In genomic region chr1:234844479-234845031, GRCh38 we compare ENCODE assay signal across 10 cellular contexts.
DNase-seq lines count a peak whose midpoint lies in the region; ATAC-seq and TF ChIP-seq lines count a peak whose summit lies in the region.
"Had no signal": no experiment of that assay in that cellular context is flagged by ENCODE, and none has a peak within 500 bp of the region (broad histone marks: within the 10 kb centered on the region; RNA-seq: fewer than 3 reads in every experiment).

No MANE protein-coding gene starts in this region.

- H3K27ac ChIP-seq in heart left ventricle (peak overlapping the region in 7 of 12 donors; percentile 13 to 85 (median 53)), Panc1 (ENCODE audit: low read length) (peak overlapping the region; percentile 78), endodermal cell (ENCODE audit: low read depth, low read length) (no peak overlapping the region), thymus (ENCODE audit: low read depth) (peak overlapping the region; percentile 25), colonic mucosa (no peak overlapping the region)
- H3K27ac ChIP-seq: SK-N-MC had no signal

- H3K9me3 Mint-ChIP-seq in endodermal cell = peaks cover 9% of the 10 kb centered on the region

- H3K27me3 ChIP-seq in heart left ventricle = no peaks in the 10 kb centered on the region
- H3K27me3 ChIP-seq in Panc1 (ENCODE audit: control insufficient read depth, insufficient read depth, low read length) = no peaks in the 10 kb centered on the region
- no peaks in the 10 kb centered on the region for H3K27me3 ChIP-seq in endodermal cell (ENCODE audit: control insufficient read depth, insufficient read depth, low read length, poor library complexity, severe bottlenecking)
- H3K27me3 ChIP-seq in thymus (ENCODE audit: control insufficient read depth, insufficient read depth) = no peaks in the 10 kb centered on the region
- H3K27me3 ChIP-seq in colonic mucosa = no peaks in the 10 kb centered on the region

- no peaks in the 10 kb centered on the region for H3K4me1 Mint-ChIP-seq in endodermal cell

- H3K4me3 ChIP-seq in heart left ventricle (no peak overlapping the region), Panc1 (ENCODE audit: low read depth in 2 of 2, low read length in 2 of 2) (no peak overlapping the region), endodermal cell (ENCODE audit: low read length) (no peak overlapping the region), thymus (ENCODE audit: low read length) (no peak overlapping the region), colonic mucosa (no peak overlapping the region)
- H3K4me3 ChIP-seq: SK-N-MC had no signal

- no peaks in the 10 kb centered on the region for H3K36me3 Mint-ChIP-seq in endodermal cell (ENCODE audit: low read depth)

- ATAC-seq in heart left ventricle (peak in 3 of 4 donors; percentile 29 to 76 (median 57)), Right ventricle myocardium superior (ENCODE audit: poor library complexity) (no peak), Panc1 (no peak)

- in situ Hi-C loops in Panc1 (cut with HindIII; ENCODE audit: low pct_unique_long_range_greater_than_20kb, low sequenced_read_pairs) = no loop called here

- intact Hi-C loops in heart left ventricle (cut with DNase I) = no loop called here
- intact Hi-C loops in Right ventricle myocardium superior (cut with DNase I) = loop anchor here (10.0 kb wide), 1 partner anchor 350 kb away; no protein-coding TSS in a partner anchor
- intact Hi-C loops in Panc1 (cut with micrococcal nuclease; ENCODE audit: unreplicated experiment) = no loop called here
- intact Hi-C loops in colonic mucosa (cut with DNase I) = no loop called here

- no peaks in the 10 kb centered on the region for H3K9me3 ChIP-seq in heart left ventricle
- no peaks in the 10 kb centered on the region for H3K9me3 ChIP-seq in Panc1 (ENCODE audit: control insufficient read depth, insufficient read depth, low read depth, low read length)
- H3K9me3 ChIP-seq in endodermal cell (ENCODE audit: control insufficient read depth, low read length) = peaks cover 12% of the 10 kb centered on the region
- no peaks in the 10 kb centered on the region for H3K9me3 ChIP-seq in thymus (ENCODE audit: control insufficient read depth)
- H3K9me3 ChIP-seq in colonic mucosa = no peaks in the 10 kb centered on the region

- no peaks in the 10 kb centered on the region for H3K36me3 ChIP-seq in heart left ventricle
- H3K36me3 ChIP-seq in Panc1 (ENCODE audit: control insufficient read depth, insufficient read depth, low read length) = no peaks in the 10 kb centered on the region
- H3K36me3 ChIP-seq in endodermal cell (ENCODE audit: control insufficient read depth, insufficient read depth, low read length) = no peaks in the 10 kb centered on the region
- H3K36me3 ChIP-seq in thymus (ENCODE audit: control insufficient read depth, insufficient read depth) = no peaks in the 10 kb centered on the region
- H3K36me3 ChIP-seq in colonic mucosa = no peaks in the 10 kb centered on the region

- POLR2A ChIA-PET in Panc1 (lab: Charles Lee) = no interaction called here

- CTCF ChIA-PET in Panc1 (lab: Charles Lee) = interaction anchor here (0.6 to 0.7 kb wide), 2 partner anchors 33 to 248 kb away, joined by 3 to 5 read pairs; no protein-coding TSS in a partner anchor

- no peak overlapping the region for H3K9ac ChIP-seq in endodermal cell (ENCODE audit: extremely low read depth, low read length, poor library complexity, severe bottlenecking)
- H3K9ac ChIP-seq in colonic mucosa (ENCODE audit: low read depth in 2 of 2, low read length in 2 of 2) = no peak overlapping the region

- H3K27ac Mint-ChIP-seq in endodermal cell = no peak overlapping the region

- WGBS in heart left ventricle, 4 donors = 45 to 65% (median 59%) methylated on average over 7 of the region's 7 CpGs
- 91 to 93% methylated on average over 3 to 7 of the region's 7 CpGs for WGBS in endodermal cell (ENCODE audit: insufficient coverage in 1 of 2, insufficient read length in 1 of 2), 2 experiments
- 19% methylated on average over 7 of the region's 7 CpGs for WGBS in thymus

- H3K4me3 Mint-ChIP-seq in endodermal cell = no peak overlapping the region

- TF ChIP-seq POLR2A in heart left ventricle (IDR thresholded peaks at IDR 0.05) = no peak

- TF ChIP-seq CTCF in heart left ventricle (IDR thresholded peaks at IDR 0.05) (peak in 1 of 12 donors; percentile 8), Panc1 (IDR thresholded peaks at IDR 0.05) (no peak), endodermal cell (conservative IDR thresholded peaks at IDR 0.05) (no peak), colonic mucosa (IDR thresholded peaks at IDR 0.05) (no peak)

- H3K27me3 Mint-ChIP-seq in endodermal cell (ENCODE audit: insufficient read depth) = no peaks in the 10 kb centered on the region

- H3K4me1 ChIP-seq in heart left ventricle (peaks cover 0 to 77% (median 27%) of the 10 kb centered on the region in 12 donors), Panc1 (ENCODE audit: control insufficient read depth, insufficient read depth, low read length) (peaks cover 7% of the 10 kb centered on the region), endodermal cell (ENCODE audit: control insufficient read depth, insufficient read depth, low read length) (no peaks in the 10 kb centered on the region), thymus (ENCODE audit: control insufficient read depth, insufficient read depth, low read length) (peaks cover 16% of the 10 kb centered on the region), colonic mucosa (no peaks in the 10 kb centered on the region)

- DNase-seq in heart left ventricle (no peak), Right ventricle myocardium superior (no peak), Panc1 (ENCODE audit: low read depth, low spot score) (no peak), endodermal cell (peak; percentile 27), NCI-H1105 treated with DMSO at 0.1 percent for 48 hours (lab: John Stamatoyannopoulos, UW) (no peak), colonic mucosa (no peak), ureter (ENCODE audit: low spot score) (no peak)
- DNase-seq: NCI-H1436 treated with DMSO at 0.1 percent for 48 hours had no signal

- no TSS peak for BruUV-seq in Panc1 (replicated peaks; lab: Mats Ljungman, UMichigan)

Comparison
In these comparisons a context has a peak if more than half of its experiments do, and no peak if none do; other contexts are left out.
1. ATAC-seq: peak in heart left ventricle (3 of 4); none in Right ventricle myocardium superior (single experiment) and Panc1 (single experiment).
2. H3K27ac ChIP-seq: peak in heart left ventricle (7 of 12), Panc1 (single experiment) and thymus (single experiment); none in endodermal cell (single experiment) and colonic mucosa (single experiment).